ENCODE assay signal across 1 cellular context in genomic region chr19:16041571-16042386, GRCh38.
TF ChIP-seq lines count a peak whose summit lies in the region.

No MANE protein-coding gene starts in this region.

TF ChIP-seq in K562, 482 proteins besides CTCF, POLR2A, EP300 and RAD21 (continued from another document):
- TF ChIP-seq ZNF407 (IDR thresholded peaks at IDR 0.05; ENCODE audit: low read depth): no peak
- TF ChIP-seq ZNF444 (CRISPR knock-in tag; IDR thresholded peaks at IDR 0.05): no peak
- no peak for TF ChIP-seq MCM3 (IDR thresholded peaks at IDR 0.05)
- TF ChIP-seq ZNF277 (CRISPR knock-in tag; IDR thresholded peaks at IDR 0.05; ENCODE audit: borderline replicate concordance): no peak
- no peak for TF ChIP-seq NR0B1 (IDR thresholded peaks at IDR 0.05; ENCODE audit: partially characterized antibody)
- TF ChIP-seq VEZF1 (CRISPR knock-in tag; IDR thresholded peaks at IDR 0.05): peak; percentile 29; the same call in 1 of the 2 replicates
- no peak for TF ChIP-seq ZBTB5 (IDR thresholded peaks at IDR 0.05)
- TF ChIP-seq TBP (optimal IDR thresholded peaks at IDR 0.05; ENCODE audit: low read depth, low read length): peak; percentile 33
- no peak for TF ChIP-seq FIP1L1 (IDR thresholded peaks at IDR 0.05; ENCODE audit: low read depth, low read length, poor library complexity, severe bottlenecking)
- TF ChIP-seq POLR3G (IDR thresholded peaks at IDR 0.05; ENCODE audit: extremely low read depth, insufficient read length, insufficient replicate concordance): no peak
- TF ChIP-seq MYNN (IDR thresholded peaks at IDR 0.05): 0 out of 2 replicates have a peak, but pooled peaks have one; percentile 40
- no peak for TF ChIP-seq MYNN (CRISPR knock-in tag; IDR thresholded peaks at IDR 0.05)
- TF ChIP-seq HDGF (IDR thresholded peaks at IDR 0.05): no peak
- TF ChIP-seq CREM (IDR thresholded peaks at IDR 0.05; ENCODE audit: low read depth): peak; percentile 11; the same call in 1 of the 2 replicates
- TF ChIP-seq MAZ (CRISPR knock-in tag; conservative IDR thresholded peaks at IDR 0.05 in 1 of 2, IDR thresholded peaks at IDR 0.05 in 1 of 2): 0 out of 4 replicates have a peak, but pooled peaks of 1 of the 2 experiments have one; percentile 27
- TF ChIP-seq HMGXB4 (CRISPR knock-in tag; IDR thresholded peaks at IDR 0.05): no peak
- TF ChIP-seq ZBED1 (IDR thresholded peaks at IDR 0.05): no peak
- TF ChIP-seq LCOR (CRISPR knock-in tag; IDR thresholded peaks at IDR 0.05): no peak
- peak; percentile 25; the same call in 1 of the 2 replicates for TF ChIP-seq C11orf30 (IDR thresholded peaks at IDR 0.05; ENCODE audit: low read depth)
- no peak for TF ChIP-seq MEF2D (tag; conservative IDR thresholded peaks at IDR 0.05; ENCODE audit: low read depth)
- TF ChIP-seq RB1 (IDR thresholded peaks at IDR 0.05; ENCODE audit: low read depth): peak; percentile 71
- no peak for TF ChIP-seq OTX1 (CRISPR knock-in tag; IDR thresholded peaks at IDR 0.05)
- TF ChIP-seq ZNF766 (CRISPR knock-in tag; conservative IDR thresholded peaks at IDR 0.05): no peak
- TF ChIP-seq NFE2 (IDR thresholded peaks at IDR 0.05; ENCODE audit: low read depth): peak; percentile 61; the same call in 1 of the 2 replicates
- TF ChIP-seq TRIM28 (IDR thresholded peaks at IDR 0.05): no peak
- no peak for TF ChIP-seq ZNF77 (CRISPR knock-in tag; IDR thresholded peaks at IDR 0.05)
- TF ChIP-seq KLF16 (IDR thresholded peaks at IDR 0.05): 0 out of 2 replicates have a peak, but pooled peaks have one; percentile 43
- 0 out of 2 replicates have a peak, but pooled peaks have one; percentile 10 for TF ChIP-seq ZKSCAN1 (IDR thresholded peaks at IDR 0.05; ENCODE audit: low read depth, low read length)
- peak; percentile 92 for TF ChIP-seq STAG1 (CRISPR knock-in tag; IDR thresholded peaks at IDR 0.05; ENCODE audit: borderline replicate concordance)
- TF ChIP-seq SNRNP70 (optimal IDR thresholded peaks at IDR 0.05; ENCODE audit: low read depth, low read length): no peak
- peak; percentile 75 for TF ChIP-seq ZNF121 (CRISPR knock-in tag; conservative IDR thresholded peaks at IDR 0.05)
- TF ChIP-seq DEAF1 (CRISPR knock-in tag; IDR thresholded peaks at IDR 0.05): peak; percentile 68
- TF ChIP-seq SRSF7 (optimal IDR thresholded peaks at IDR 0.05; ENCODE audit: low read depth, low read length): no peak
